In the genomic region with DNA sequence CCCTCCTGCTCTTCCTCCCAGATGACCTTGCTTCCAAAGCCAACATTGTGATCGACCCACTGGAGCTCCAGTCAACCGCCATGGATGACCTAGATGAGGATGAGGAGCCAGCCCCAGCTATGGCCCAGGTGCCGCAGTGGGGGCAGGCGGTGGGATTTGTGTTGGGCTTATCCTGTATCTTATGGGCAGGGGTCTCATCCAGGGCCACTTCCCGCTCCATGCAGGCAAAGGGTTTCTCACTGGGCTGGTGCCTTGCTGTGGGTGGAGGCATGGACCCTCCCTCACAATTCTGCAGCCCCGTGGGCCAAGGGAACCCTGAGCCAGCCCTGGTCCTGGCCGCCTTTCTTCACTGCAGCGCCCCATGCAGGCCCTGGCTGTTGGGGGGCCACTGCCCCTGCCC, we compare ENCODE assay signal across 1 cellular context.
A peak's percentile ranks its signal among the peaks of the same experiment; 100 is the strongest.
TF ChIP-seq lines count a peak whose summit lies in the region.

No MANE protein-coding gene starts in this region.

TF ChIP-seq in K562, 482 proteins besides CTCF, POLR2A, EP300 and RAD21:
- TF ChIP-seq POLR2G (IDR thresholded peaks at IDR 0.05; ENCODE audit: low read depth, low read length) (peak; percentile 29; the same call in 1 of the 2 replicates), ZNF3 (CRISPR knock-in tag; IDR thresholded peaks at IDR 0.05) (no peak)
